Comparison of ENCODE assay signal across 14 cellular contexts in the genomic region with DNA sequence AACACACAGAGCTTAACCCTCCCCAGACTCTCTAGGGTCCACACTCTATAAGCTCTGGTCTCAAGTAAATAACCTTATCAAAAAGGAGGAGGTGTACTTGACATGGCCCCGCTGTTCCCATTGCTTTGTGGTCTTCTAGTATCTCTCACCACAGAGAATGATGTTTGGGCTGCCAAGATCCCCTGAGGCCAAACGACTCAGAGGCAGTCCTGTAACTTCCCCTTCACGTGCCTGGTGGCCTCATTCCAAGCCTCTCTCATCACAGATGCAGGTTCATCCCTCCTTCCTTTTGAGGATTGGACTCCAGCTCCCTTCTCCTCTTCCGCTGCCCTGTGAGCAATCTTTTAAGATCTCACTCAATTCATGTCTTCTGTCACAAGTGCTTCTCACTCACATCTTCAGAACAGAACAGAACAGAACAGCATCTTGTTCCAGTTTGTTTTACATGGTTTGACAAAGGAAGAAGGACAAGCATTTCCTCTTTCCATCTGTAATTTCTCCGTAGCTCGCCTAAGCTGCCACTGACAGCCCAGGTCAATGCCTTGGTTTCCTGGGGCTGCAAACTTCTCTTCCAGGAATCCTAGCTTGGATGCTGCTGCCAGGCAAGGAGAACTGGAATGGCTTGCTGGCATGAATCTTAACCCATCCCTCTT.
A peak's percentile ranks its signal among the peaks of the same experiment; 100 is the strongest.
DNase-seq lines count a peak whose midpoint lies in the region; ATAC-seq and TF ChIP-seq lines count a peak whose summit lies in the region.
"Had no signal": no experiment of that assay in that cellular context is flagged by ENCODE, and none has a peak within 500 bp of the region (broad histone marks: within the 10 kb centered on the region; RNA-seq: fewer than 3 reads in every experiment).

No MANE protein-coding gene starts in this region.

- intact Hi-C loops in MCF 10A (cut with micrococcal nuclease) (no loop called here), spleen (cut with DNase I; ENCODE audit: low total_unique reads) (no loop called here)

- H3K27me3 Mint-ChIP-seq in MCF 10A (ENCODE audit: insufficient read depth, unreplicated experiment) (no peaks in the 10 kb centered on the region), chondrocyte (ENCODE audit: low read depth) (peaks cover 2% of the 10 kb centered on the region)
- H3K27me3 Mint-ChIP-seq: activated naive CD8-positive, alpha-beta T cell treated with anti-CD3 and anti-CD28 coated beads, Interleukin-2, amount 10 ng/mL, durations not matched to agents 7 days and 5 days had no signal

- TF ChIP-seq CTCF in MCF 10A (IDR thresholded peaks at IDR 0.05; ENCODE audit: unreplicated experiment) (no peak), spleen (IDR thresholded peaks at IDR 0.05 in 8 of 11, conservative IDR thresholded peaks at IDR 0.05 in 3 of 11) (no peak), chondrocyte (IDR thresholded peaks at IDR 0.05) (no peak)

- 20 to 43% (median 33%) methylated on average over 6 of the region's 6 CpGs for WGBS in spleen, 5 donors

- peaks cover 29 to 93% (median 59%) of the 10 kb centered on the region in 6 donors for H3K4me1 ChIP-seq in spleen
- H3K4me1 ChIP-seq: tibial artery had no signal

- H3K36me3 Mint-ChIP-seq in MCF 10A (ENCODE audit: insufficient read depth, unreplicated experiment) (no peaks in the 10 kb centered on the region), chondrocyte (ENCODE audit: low read depth) (no peaks in the 10 kb centered on the region)

- H3K4me3 Mint-ChIP-seq in MCF 10A (ENCODE audit: unreplicated experiment) (no peak overlapping the region), chondrocyte (ENCODE audit: unreplicated experiment) (no peak overlapping the region)
- H3K4me3 Mint-ChIP-seq: activated naive CD8-positive, alpha-beta T cell treated with anti-CD3 and anti-CD28 coated beads, Interleukin-2, amount 10 ng/mL, durations not matched to agents 7 days and 5 days had no signal

- no peaks in the 10 kb centered on the region for H3K9me3 ChIP-seq in spleen
- H3K9me3 ChIP-seq: A549, tibial artery had no signal

- CTCF ChIA-PET in MCF 10A (lab: Yijun Ruan, JAX) = interaction anchor here (0.6 kb wide), 2 partner anchors 30 to 1094 kb away, joined by 4 read pairs; no protein-coding TSS in a partner anchor

- H3K27me3 ChIP-seq in spleen (replicated peaks in 1 of 7) = no peaks in the 10 kb centered on the region

- BruUV-seq in MCF 10A (replicated peaks; lab: Mats Ljungman, UMichigan) = no TSS peak

- POLR2A ChIA-PET in MCF 10A (lab: Yijun Ruan, JAX) = no interaction called here

- H3K4me1 Mint-ChIP-seq in MCF 10A (ENCODE audit: insufficient read depth, unreplicated experiment) (peaks cover 6% of the 10 kb centered on the region), chondrocyte (ENCODE audit: low read depth) (peaks cover 6% of the 10 kb centered on the region)

- H3K27ac Mint-ChIP-seq in MCF 10A (ENCODE audit: low read depth, unreplicated experiment) (no peak overlapping the region), chondrocyte (ENCODE audit: unreplicated experiment) (no peak overlapping the region)
- H3K27ac Mint-ChIP-seq: activated naive CD8-positive, alpha-beta T cell treated with anti-CD3 and anti-CD28 coated beads, Interleukin-2, amount 10 ng/mL, durations not matched to agents 7 days and 5 days had no signal

- peak overlapping the region in 7 of 8 donors; percentile 5 to 84 (median 37) for H3K27ac ChIP-seq in spleen
- H3K27ac ChIP-seq: A549, tibial artery had no signal

- H3K36me3 ChIP-seq in spleen = no peaks in the 10 kb centered on the region
- H3K36me3 ChIP-seq: tibial artery had no signal

- H3K9me3 Mint-ChIP-seq in MCF 10A (ENCODE audit: unreplicated experiment) (no peaks in the 10 kb centered on the region), chondrocyte (ENCODE audit: low read depth) (no peaks in the 10 kb centered on the region)

- H3K4me3 ChIP-seq in spleen = no peak overlapping the region
- H3K4me3 ChIP-seq: A549, tibial artery had no signal

- no peak for ATAC-seq in HG02852 (IDR thresholded peaks at IDR 0.05; ENCODE audit: unreplicated experiment)
- ATAC-seq: A549 had no signal

- DNase-seq in activated CD4-positive, alpha-beta T cell treated with anti-CD3 and anti-CD28 coated beads for 48 hours = peak; percentile 21
- DNase-seq in activated CD4-positive, alpha-beta T cell treated with anti-CD3 and anti-CD28 coated beads, Interleukin-2, amount 50 U/mL, for 4 hours = no peak
- DNase-seq in NOMO-1 treated with DMSO at 0.1 percent for 48 hours (lab: John Stamatoyannopoulos, UW; ENCODE audit: unreplicated experiment) (peak; percentile 80), MCF 10A (ENCODE audit: unreplicated experiment) (peak; percentile 54), spleen (no peak), chondrocyte (ENCODE audit: low spot score) (no peak), NCI-H1436 treated with DMSO at 0.1 percent for 48 hours (lab: John Stamatoyannopoulos, UW) (no peak)
- DNase-seq: activated CD4-positive, CD25-positive, alpha-beta regulatory T cell treated with anti-CD3 and anti-CD28 coated beads, Interleukin-2, amount 50 U/mL, for 72 hours; activated naive CD8-positive, alpha-beta T cell treated with anti-CD3 and anti-CD28 coated beads, Interleukin-2, amount 10 ng/mL, durations not matched to agents 7 days and 5 days; effector memory CD4-positive, alpha-beta T cell; NK-92 treated with Interleukin-12 subunit alpha and Interleukin-12 subunit beta, amount 100 ng/mL, for 24 hours had no signal

- TF ChIP-seq POLR2A in spleen (IDR thresholded peaks at IDR 0.05) = no peak

Comparison
In these comparisons a context has a peak if more than half of its experiments do, and no peak if none do; other contexts are left out.
1. DNase-seq: peak in activated CD4-positive, alpha-beta T cell treated with anti-CD3 and anti-CD28 coated beads for 48 hours (single experiment), NOMO-1 treated with DMSO at 0.1 percent for 48 hours (single experiment) and MCF 10A (single experiment); none in activated CD4-positive, alpha-beta T cell treated with anti-CD3 and anti-CD28 coated beads, Interleukin-2, amount 50 U/mL, for 4 hours (0 of 2), spleen (single experiment), chondrocyte (single experiment) and NCI-H1436 treated with DMSO at 0.1 percent for 48 hours (single experiment).